In genomic region chr11:36469063-36469462, GRCh38 we compare ENCODE assay signal across 10 cellular contexts. TPM values are rescaled to one million over a fixed set of nuclear protein-coding genes. Genes with fewer than 3 reads are reported as not detected.
DNase-seq lines count a peak whose midpoint lies in the region; ATAC-seq and TF ChIP-seq lines count a peak whose summit lies in the region.
"Had no signal": no experiment of that assay in that cellular context is flagged by ENCODE, and none has a peak within 500 bp of the region (broad histone marks: within the 10 kb centered on the region; RNA-seq: fewer than 3 reads in every experiment).

No MANE protein-coding gene starts in this region.

- TF ChIP-seq CTCF in SK-N-SH (IDR thresholded peaks at IDR 0.05) (peak; percentile 40), natural killer cell (IDR thresholded peaks at IDR 0.05) (peak; percentile 40)

- CTCF ChIA-PET in SK-N-SH (lab: Yijun Ruan, JAX): interaction anchor here (3.7 kb wide), 1 partner anchor 10 kb away, joined by 26 read pairs; no protein-coding TSS in a partner anchor

- no peaks in the 10 kb centered on the region for H3K9me3 Mint-ChIP-seq in natural killer cell
- H3K9me3 Mint-ChIP-seq: CD8-positive, alpha-beta T cell had no signal

- peaks cover 57 to 68% of the 10 kb centered on the region in 2 donors for H3K4me1 Mint-ChIP-seq in natural killer cell

- DNase-seq in SK-N-SH (no peak), KBM-7 (peak; percentile 61), astrocyte of the hippocampus (ENCODE audit: low read depth, low spot score) (peak; percentile 47), natural killer cell (no peak), HPDE6-E6E7 (ENCODE audit: extremely low spot score) (no peak), midbrain (lab: John Stamatoyannopoulos, UW) (no peak), cerebellum (ENCODE audit: low spot score) (no peak)

- POLR2A ChIA-PET in SK-N-SH (lab: Yijun Ruan, JAX): no interaction called here

- no peaks in the 10 kb centered on the region for H3K9me3 ChIP-seq in SK-N-SH

- H3K9me2 ChIP-seq in SK-N-SH: no peaks in the 10 kb centered on the region

- 26% methylated on average over 2 of the region's 2 CpGs for WGBS in SK-N-SH (ENCODE audit: low lambda C conversion rate)

- peaks cover 10% of the 10 kb centered on the region for H3F3A ChIP-seq in SK-N-SH (replicated peaks; ENCODE audit: insufficient read depth)

- no peaks in the 10 kb centered on the region for H3K27me3 ChIP-seq in SK-N-SH (ENCODE audit: insufficient read depth)

- ATAC-seq in SK-N-SH treated with all-trans-retinoic acid at 6 μM for 48 hours (no peak), natural killer cell (peak in 2 of 3 donors; percentile 54 to 59)
- ATAC-seq: CD8-positive, alpha-beta T cell had no signal

- H3K9ac ChIP-seq in SK-N-SH: no peak overlapping the region

- peaks cover 0 to 6% of the 10 kb centered on the region in 2 experiments; a peak in 2 of 4 replicates for H3K4me1 ChIP-seq in SK-N-SH (ENCODE audit: control insufficient read depth in 1 of 2, insufficient read depth in 2 of 2, low read depth in 1 of 2, low read length in 1 of 2)

- no peak for TF ChIP-seq RAD21 in SK-N-SH (IDR thresholded peaks at IDR 0.05; ENCODE audit: low read length)

- H4K20me1 ChIP-seq in SK-N-SH (ENCODE audit: insufficient read depth): no peaks in the 10 kb centered on the region

- peak overlapping the region; percentile 80 to 89 for H3K27ac Mint-ChIP-seq in natural killer cell
- H3K27ac Mint-ChIP-seq: CD8-positive, alpha-beta T cell had no signal

- H3K4me2 ChIP-seq in SK-N-SH: no peak overlapping the region

- no peak overlapping the region for H2AFZ ChIP-seq in SK-N-SH (ENCODE audit: low read depth)

- H3K36me3 ChIP-seq in SK-N-SH (replicated peaks in 1 of 2; ENCODE audit: control insufficient read depth in 1 of 2, insufficient read depth in 2 of 2, low read length in 1 of 2): peaks cover 0 to 3% of the 10 kb centered on the region in 2 experiments

- H3K36me3 Mint-ChIP-seq in natural killer cell: peaks cover 21% of the 10 kb centered on the region

- in situ Hi-C loops in KBM-7 (cut with MboI; ENCODE audit: low pct_unique_long_range_greater_than_20kb, low sequenced_read_pairs): no loop called here

- H3K27ac ChIP-seq in SK-N-SH (ENCODE audit: low read depth in 2 of 2, low read length in 1 of 2): no peak overlapping the region
- H3K27ac ChIP-seq: SK-N-MC had no signal

- no peaks in the 10 kb centered on the region for H3K27me3 Mint-ChIP-seq in natural killer cell (ENCODE audit: low read depth in 2 of 2)

- H3K79me2 ChIP-seq in SK-N-SH (ENCODE audit: insufficient read depth): no peaks in the 10 kb centered on the region

- H3K4me3 Mint-ChIP-seq in natural killer cell: no peak overlapping the region
- H3K4me3 Mint-ChIP-seq: CD8-positive, alpha-beta T cell had no signal

- no peak for TF ChIP-seq EP300 in SK-N-SH (IDR thresholded peaks at IDR 0.05; ENCODE audit: borderline replicate concordance in 1 of 2, low read depth in 1 of 2, low read length in 1 of 2)

- no peak overlapping the region for H3K4me3 ChIP-seq in SK-N-SH (ENCODE audit: low read depth in 2 of 2, low read length in 1 of 2)
- H3K4me3 ChIP-seq: SK-N-MC had no signal

- intact Hi-C loops in natural killer cell (cut with micrococcal nuclease): no loop called here

TF ChIP-seq in SK-N-SH, 30 proteins besides CTCF, POLR2A, EP300 and RAD21 (continues in another document):
- TF ChIP-seq, protein P1, sequence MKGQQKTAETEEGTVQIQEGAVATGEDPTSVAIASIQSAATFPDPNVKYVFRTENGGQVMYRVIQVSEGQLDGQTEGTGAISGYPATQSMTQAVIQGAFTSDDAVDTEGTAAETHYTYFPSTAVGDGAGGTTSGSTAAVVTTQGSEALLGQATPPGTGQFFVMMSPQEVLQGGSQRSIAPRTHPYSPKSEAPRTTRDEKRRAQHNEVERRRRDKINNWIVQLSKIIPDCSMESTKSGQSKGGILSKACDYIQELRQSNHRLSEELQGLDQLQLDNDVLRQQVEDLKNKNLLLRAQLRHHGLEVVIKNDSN (IDR thresholded peaks at IDR 0.05; ENCODE audit: borderline replicate concordance, low read depth): no peak
- TF ChIP-seq FOXM1 (IDR thresholded peaks at IDR 0.05; ENCODE audit: low read depth) (no peak), GABPA (IDR thresholded peaks at IDR 0.05; ENCODE audit: low read depth) (no peak), FOXJ3 (CRISPR knock-in tag; IDR thresholded peaks at IDR 0.05) (no peak), RFX5 (IDR thresholded peaks at IDR 0.05; ENCODE audit: low read length) (no peak), SMC3 (IDR thresholded peaks at IDR 0.05; ENCODE audit: low read depth, low read length) (no peak), NRF1 (IDR thresholded peaks at IDR 0.05; ENCODE audit: low read depth, low read length) (no peak), FOSL2 (IDR thresholded peaks at IDR 0.05; ENCODE audit: borderline replicate concordance, low read depth) (no peak), CHD2 (IDR thresholded peaks at IDR 0.05; ENCODE audit: low read length, partially characterized antibody) (no peak), RCOR1 (IDR thresholded peaks at IDR 0.05; ENCODE audit: low read length) (no peak), TCF12 (IDR thresholded peaks at IDR 0.05) (no peak), GATA2 (CRISPR knock-in tag; IDR thresholded peaks at IDR 0.05) (no peak), YY1 (IDR thresholded peaks at IDR 0.05; ENCODE audit: low read depth) (no peak), SIN3A (IDR thresholded peaks at IDR 0.05; ENCODE audit: borderline replicate concordance, low read depth, low read length) (no peak)
- TF ChIP-seq, protein P2, sequence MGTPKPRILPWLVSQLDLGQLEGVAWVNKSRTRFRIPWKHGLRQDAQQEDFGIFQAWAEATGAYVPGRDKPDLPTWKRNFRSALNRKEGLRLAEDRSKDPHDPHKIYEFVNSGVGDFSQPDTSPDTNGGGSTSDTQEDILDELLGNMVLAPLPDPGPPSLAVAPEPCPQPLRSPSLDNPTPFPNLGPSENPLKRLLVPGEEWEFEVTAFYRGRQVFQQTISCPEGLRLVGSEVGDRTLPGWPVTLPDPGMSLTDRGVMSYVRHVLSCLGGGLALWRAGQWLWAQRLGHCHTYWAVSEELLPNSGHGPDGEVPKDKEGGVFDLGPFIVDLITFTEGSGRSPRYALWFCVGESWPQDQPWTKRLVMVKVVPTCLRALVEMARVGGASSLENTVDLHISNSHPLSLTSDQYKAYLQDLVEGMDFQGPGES (IDR thresholded peaks at IDR 0.05; ENCODE audit: low read depth, low read length): no peak

TF ChIP-seq in SK-N-SH treated with all-trans-retinoic acid at 6 μM for 48 hours, 23 proteins besides CTCF, POLR2A, EP300 and RAD21:
- no peak for TF ChIP-seq TCF4 (CRISPR knock-in tag; IDR thresholded peaks at IDR 0.05; ENCODE audit: borderline replicate concordance)
- no peak for TF ChIP-seq ESRRG (CRISPR knock-in tag; IDR thresholded peaks at IDR 0.05)
- no peak for TF ChIP-seq PPARA (CRISPR knock-in tag; IDR thresholded peaks at IDR 0.05; ENCODE audit: borderline replicate concordance)
- no peak for TF ChIP-seq ARNTL (CRISPR knock-in tag; IDR thresholded peaks at IDR 0.05; ENCODE audit: borderline replicate concordance, low read depth)
- no peak for TF ChIP-seq SNAI2 (CRISPR knock-in tag; IDR thresholded peaks at IDR 0.05)
- TF ChIP-seq, protein P3, sequence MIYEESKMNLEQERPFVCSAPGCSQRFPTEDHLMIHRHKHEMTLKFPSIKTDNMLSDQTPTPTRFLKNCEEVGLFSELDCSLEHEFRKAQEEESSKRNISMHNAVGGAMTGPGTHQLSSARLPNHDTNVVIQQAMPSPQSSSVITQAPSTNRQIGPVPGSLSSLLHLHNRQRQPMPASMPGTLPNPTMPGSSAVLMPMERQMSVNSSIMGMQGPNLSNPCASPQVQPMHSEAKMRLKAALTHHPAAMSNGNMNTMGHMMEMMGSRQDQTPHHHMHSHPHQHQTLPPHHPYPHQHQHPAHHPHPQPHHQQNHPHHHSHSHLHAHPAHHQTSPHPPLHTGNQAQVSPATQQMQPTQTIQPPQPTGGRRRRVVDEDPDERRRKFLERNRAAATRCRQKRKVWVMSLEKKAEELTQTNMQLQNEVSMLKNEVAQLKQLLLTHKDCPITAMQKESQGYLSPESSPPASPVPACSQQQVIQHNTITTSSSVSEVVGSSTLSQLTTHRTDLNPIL (CRISPR knock-in tag; IDR thresholded peaks at IDR 0.05; ENCODE audit: low read depth): no peak
- TF ChIP-seq OSR1 (CRISPR knock-in tag; IDR thresholded peaks at IDR 0.05): no peak
- TF ChIP-seq ISL1 (CRISPR knock-in tag; IDR thresholded peaks at IDR 0.05): no peak
- no peak for TF ChIP-seq CSDC2 (CRISPR knock-in tag; IDR thresholded peaks at IDR 0.05)
- TF ChIP-seq ZFP3 (CRISPR knock-in tag; IDR thresholded peaks at IDR 0.05): no peak
- no peak for TF ChIP-seq ZNF8 (CRISPR knock-in tag; IDR thresholded peaks at IDR 0.05)
- no peak for TF ChIP-seq ZFP30 (CRISPR knock-in tag; IDR thresholded peaks at IDR 0.05)
- no peak for TF ChIP-seq ZC3H10 (CRISPR knock-in tag; IDR thresholded peaks at IDR 0.05)
- TF ChIP-seq RARB (CRISPR knock-in tag; IDR thresholded peaks at IDR 0.05): no peak
- TF ChIP-seq TOX (CRISPR knock-in tag; IDR thresholded peaks at IDR 0.05; ENCODE audit: borderline replicate concordance): no peak
- TF ChIP-seq GLIS3 (CRISPR knock-in tag; IDR thresholded peaks at IDR 0.05): no peak

RNA-seq across cellular contexts. Expression of gene TRAF6, which starts 41.0 kb away (rescaled TPM):
- 4.3 and 5.1 TPM in 2 replicates for polyA plus RNA-seq in SK-N-SH (2012; rRNA removed)
- polyA plus RNA-seq in SK-N-SH (2012; cell fraction: cytosol; rRNA removed): 4.3 and 4.6 TPM in 2 replicates
- 4.5 and 7.4 TPM in 2 replicates for polyA plus RNA-seq in SK-N-SH (2012; cell fraction: nucleus; rRNA removed)
- total RNA-seq in natural killer cell (10 to 100 TPM; 37.9 to 43.3 (median 40.2) TPM), cerebellum (17.0 TPM)

Comparison
In these comparisons a context has a peak if more than half of its experiments do, and no peak if none do; other contexts are left out.
1. DNase-seq: peak in KBM-7 (single experiment) and astrocyte of the hippocampus (single experiment); none in SK-N-SH (single experiment), natural killer cell (single experiment), HPDE6-E6E7 (single experiment), midbrain (single experiment) and cerebellum (single experiment).